Comparison of ENCODE assay signal across 8 cellular contexts in the genomic region with DNA sequence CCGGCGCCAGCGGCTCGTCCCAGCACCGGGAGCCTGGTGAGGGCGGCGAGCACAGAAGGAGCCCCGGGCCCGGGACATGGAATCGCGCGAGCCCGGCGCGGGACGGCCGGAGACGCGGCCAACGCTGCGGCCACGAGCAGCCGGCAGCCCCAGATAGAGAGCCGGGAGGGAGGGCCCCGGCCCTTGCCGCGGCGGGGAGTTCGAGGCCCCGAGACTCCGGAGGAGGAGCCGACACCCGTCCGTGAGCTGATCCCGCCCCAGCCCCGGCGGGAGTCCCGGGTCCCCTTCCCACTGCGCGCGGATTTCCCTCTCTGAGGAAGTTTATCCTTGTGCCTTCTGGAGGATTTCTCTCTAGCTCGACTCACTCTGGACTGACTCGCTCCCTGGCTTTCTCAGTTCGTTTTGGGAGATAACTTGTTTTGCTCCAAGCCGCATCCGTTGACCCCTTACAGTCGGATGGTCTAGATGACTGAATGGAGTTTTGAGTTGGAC. TPM values are rescaled to one million over a fixed set of nuclear protein-coding genes. Genes with fewer than 3 reads are reported as not detected.
DNase-seq lines count a peak whose midpoint lies in the region; ATAC-seq, FAIRE-seq and TF ChIP-seq lines count a peak whose summit lies in the region.

No MANE protein-coding gene starts in this region.

- H3K9me3 ChIP-seq in pancreas: no peaks in the 10 kb centered on the region

- intact Hi-C loops in head of caudate nucleus (cut with DNase I) (loop anchor here (5.0 to 10.0 kb wide), 2 partner anchors 48 to 176 kb away; a partner anchor contains a TSS), pancreas (cut with DNase I) (no loop called here)

- peak overlapping the region; percentile 66 to 95 (median 93) for H3K27ac ChIP-seq in pancreas

- peaks cover 21 to 32% (median 21%) of the 10 kb centered on the region in 3 donors for H3K4me1 ChIP-seq in pancreas

- 0% methylated on average over 30 to 47 of the region's 47 CpGs for WGBS in pancreas, 2 donors

- H3K27me3 ChIP-seq in pancreas: no peaks in the 10 kb centered on the region

- ATAC-seq in GM21786 (IDR thresholded peaks at IDR 0.05; ENCODE audit: unreplicated experiment): peak; percentile 25
- peak; percentile 24 to 47 (median 36) for ATAC-seq in pancreas
- ATAC-seq in GM18502 (IDR thresholded peaks at IDR 0.05; ENCODE audit: poor library complexity, unreplicated experiment): no peak

- peak overlapping the region; percentile 74 to 92 (median 86) for H3K4me3 ChIP-seq in pancreas

- no peak for TF ChIP-seq CTCF in pancreas (IDR thresholded peaks at IDR 0.05)

- no peaks in the 10 kb centered on the region for H3K36me3 ChIP-seq in pancreas

- peak; percentile 48 for DNase-seq in ELF-1 (ENCODE audit: low read depth, low spot score)
- peak; percentile 49 for DNase-seq in NCI-H1105 (lab: John Stamatoyannopoulos, UW)
- peak; percentile 18 for DNase-seq in activated T-helper 9 cell treated with anti-CD3 and anti-CD28 coated beads, Interleukin-2, amount 50 U/mL, for 16 hours (ENCODE audit: low read depth)
- peak in 32 of 42 donors; percentile 14 to 73 (median 50) for DNase-seq in head of caudate nucleus
- peak in 4 of 6 donors; percentile 37 to 85 (median 58) for DNase-seq in pancreas
- DNase-seq in SKM-1 treated with dmso at 0.1 percent for 144 hours (lab: John Stamatoyannopoulos, UW; ENCODE audit: unreplicated experiment): no peak

- no peak for FAIRE-seq in pancreas (lab: Jason Lieb, UNC)

RNA-seq across cellular contexts. Expression of a gene that starts 0.5 kb away (rescaled TPM):
- 10 to 100 TPM; 36.7 to 74.7 (median 41.7) TPM for total RNA-seq in pancreas
- polyA plus RNA-seq in pancreas: 10 to 100 TPM; 13.8 to 18.6 TPM

RNA-seq across cellular contexts. Expression of a gene that starts 11.6 kb away (rescaled TPM):
- total RNA-seq in pancreas: 1 to 10 TPM; 1.7 to 5.7 (median 2.6) TPM
- 1 to 10 TPM; 1.5 to 3.4 TPM for polyA plus RNA-seq in pancreas
